Comparison of ENCODE assay signal across 30 cellular contexts in genomic region chr12:4957781-4958180, GRCh38. TPM values are rescaled to one million over a fixed set of nuclear protein-coding genes. Genes with fewer than 3 reads are reported as not detected.
"Had no signal": no experiment of that assay in that cellular context is flagged by ENCODE, and none has a peak within 500 bp of the region (broad histone marks: within the 10 kb centered on the region; RNA-seq: fewer than 3 reads in every experiment).

No MANE protein-coding gene starts in this region.

- H3K9ac ChIP-seq: neural progenitor cell, parathyroid adenoma had no signal

- ATAC-seq: foreskin keratinocyte; gastroesophageal sphincter; heart left ventricle; left lobe of liver; natural killer cell treated with Interleukin-12 subunit alpha and Interleukin-12 subunit beta and Interleukin-15 and Interleukin-18, amount 100 ng/mL, for 72 hours; stimulated activated memory B cell treated with anti-CD40 and anti-IgM and Interleukin-4, amounts not matched to agents 10 μg/mL and 1 μg/mL and 100 μg/mL, for 72 hours; stimulated activated naive CD8-positive, alpha-beta T cell treated with anti-CD3 and anti-CD28 coated beads, Interleukin-15, Interleukin-2, amounts not matched to agents 100 U/mL and 50 U/mL, for 24 hours had no signal

- DNase-seq: dermis blood vessel endothelial cell; effector memory CD4-positive, alpha-beta T cell; foreskin keratinocyte; heart left ventricle; kidney; naive B cell; sigmoid colon; stimulated activated CD4-positive, alpha-beta T cell treated with anti-CD3 and anti-CD28 coated beads, Interleukin-2, amount 100 ng/mL, for 24 hours; stimulated activated CD4-positive, alpha-beta T cell treated with anti-CD3 and anti-CD28 coated beads, Interleukin-4, amount 100 ng/mL, for 24 hours; stimulated activated naive CD8-positive, alpha-beta T cell treated with anti-CD3 and anti-CD28 coated beads, Interleukin-15, Interleukin-2, amounts not matched to agents 100 U/mL and 50 U/mL, for 24 hours; testis; tibial artery had no signal

- H3K9me3 ChIP-seq: esophagus muscularis mucosa, gastroesophageal sphincter, heart left ventricle, right atrium auricular region, sigmoid colon, testis, tibial artery had no signal

- H3K4me3 Mint-ChIP-seq: memory B cell; natural killer cell treated with Interleukin-12 subunit alpha and Interleukin-12 subunit beta and Interleukin-15 and Interleukin-18, amount 100 ng/mL, for 72 hours; neural progenitor cell; stimulated activated memory B cell treated with anti-CD40 and anti-IgM and Interleukin-4, amounts not matched to agents 10 μg/mL and 1 μg/mL and 100 μg/mL, for 72 hours; type B pancreatic cell had no signal

- H3K36me3 ChIP-seq: esophagus muscularis mucosa, gastroesophageal sphincter, heart left ventricle, neural progenitor cell, right atrium auricular region, sigmoid colon, tibial artery had no signal

- H3K27ac Mint-ChIP-seq: memory B cell; naive B cell; natural killer cell treated with Interleukin-12 subunit alpha and Interleukin-12 subunit beta and Interleukin-15 and Interleukin-18, amount 100 ng/mL, for 72 hours; neural progenitor cell; progenitor cell of endocrine pancreas; stimulated activated memory B cell treated with anti-CD40 and anti-IgM and Interleukin-4, amounts not matched to agents 10 μg/mL and 1 μg/mL and 100 μg/mL, for 72 hours; type B pancreatic cell had no signal

- H3K27me3 ChIP-seq: right atrium auricular region, sigmoid colon, testis had no signal

- H3K9me3 Mint-ChIP-seq: memory B cell; naive B cell; natural killer cell treated with Interleukin-12 subunit alpha and Interleukin-12 subunit beta and Interleukin-15 and Interleukin-18, amount 100 ng/mL, for 72 hours; stimulated activated memory B cell treated with anti-CD40 and anti-IgM and Interleukin-4, amounts not matched to agents 10 μg/mL and 1 μg/mL and 100 μg/mL, for 72 hours; type B pancreatic cell had no signal

- H3K4me2 ChIP-seq: hepatocyte, neural progenitor cell had no signal

- H3K27ac ChIP-seq: coronary artery, esophagus muscularis mucosa, foreskin keratinocyte, gastroesophageal sphincter, heart left ventricle, hepatocyte, neural progenitor cell, parathyroid adenoma, right atrium auricular region, sigmoid colon, testis, tibial artery had no signal

- H3K4me3 ChIP-seq: coronary artery, esophagus muscularis mucosa, gastroesophageal sphincter, heart left ventricle, hepatocyte, lung, neural progenitor cell, right atrium auricular region, sigmoid colon, testis, tibial artery had no signal

- H3K4me1 Mint-ChIP-seq: stimulated activated memory B cell treated with anti-CD40 and anti-IgM and Interleukin-4, amounts not matched to agents 10 μg/mL and 1 μg/mL and 100 μg/mL, for 72 hours had no signal

- H3K36me3 Mint-ChIP-seq: memory B cell; naive B cell; natural killer cell treated with Interleukin-12 subunit alpha and Interleukin-12 subunit beta and Interleukin-15 and Interleukin-18, amount 100 ng/mL, for 72 hours; neural progenitor cell; stimulated activated memory B cell treated with anti-CD40 and anti-IgM and Interleukin-4, amounts not matched to agents 10 μg/mL and 1 μg/mL and 100 μg/mL, for 72 hours; type B pancreatic cell had no signal

- H3K4me1 ChIP-seq: foreskin keratinocyte, parathyroid adenoma, right atrium auricular region, testis had no signal

RNA-seq across cellular contexts. Expression of gene KCNA1, which starts 48.1 kb away (rescaled TPM):
- total RNA-seq: endothelial cell of umbilical vein; epithelial cell of proximal tubule; fibroblast of lung; foreskin keratinocyte; kidney; left lobe of liver; liver; natural killer cell treated with Interleukin-12 subunit alpha and Interleukin-12 subunit beta and Interleukin-15 and Interleukin-18, amount 100 ng/mL, for 72 hours; progenitor cell of endocrine pancreas; right atrium auricular region had no signal
- polyA plus RNA-seq: endothelial cell of umbilical vein, fibroblast of lung, foreskin keratinocyte, heart left ventricle, hepatocyte, liver had no signal
